ENCODE assay signal across 7 cellular contexts in the genomic region with DNA sequence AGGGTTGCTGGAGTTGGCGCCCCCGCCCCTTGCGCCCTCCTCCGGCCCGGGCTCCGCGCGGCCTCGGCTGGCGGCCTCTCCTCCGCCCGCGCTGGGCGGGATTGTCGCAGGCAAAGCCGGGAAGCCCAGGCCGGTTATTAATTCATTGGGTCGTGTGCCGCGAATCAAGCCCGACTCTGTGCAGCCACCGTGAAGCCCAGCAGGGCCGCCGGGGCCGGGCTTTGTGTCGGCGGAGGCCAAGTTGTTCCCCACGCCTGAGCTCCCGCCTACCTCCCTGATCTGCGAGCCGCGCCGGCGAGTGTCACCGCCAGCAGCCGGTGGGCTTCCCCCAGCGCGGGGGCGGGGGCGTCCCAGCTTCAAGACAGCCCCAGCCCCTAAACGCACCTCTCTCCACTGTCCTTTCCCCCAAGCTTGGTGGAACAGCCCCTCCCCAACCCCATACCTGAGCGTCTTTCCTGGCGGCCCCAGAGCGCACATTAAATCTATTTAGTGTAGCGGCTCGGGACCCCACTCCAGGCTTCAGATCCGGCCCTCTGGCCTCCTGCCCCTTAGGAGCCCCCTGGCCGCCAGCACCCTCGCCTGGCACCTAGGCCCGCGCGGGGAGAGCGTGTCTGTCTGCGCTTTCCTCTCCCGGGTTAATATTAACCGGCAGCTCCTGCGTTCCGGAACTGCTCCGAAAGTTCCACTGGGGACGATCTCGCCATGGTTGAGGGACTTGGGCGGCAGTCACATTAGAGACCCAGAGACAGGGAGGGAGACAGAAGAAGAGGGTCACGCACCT. TPM values are rescaled to one million over a fixed set of nuclear protein-coding genes. Genes with fewer than 3 reads are reported as not detected.
DNase-seq lines count a peak whose midpoint lies in the region; ATAC-seq and TF ChIP-seq lines count a peak whose summit lies in the region.

No MANE protein-coding gene starts in this region.

- peaks cover 58% of the 10 kb centered on the region for H3K4me1 ChIP-seq in HUES6 (ENCODE audit: control insufficient read depth, insufficient read depth, low read length)

- H3K4me1 Mint-ChIP-seq in progenitor cell of endocrine pancreas (ENCODE audit: low read depth), result peaks cover 47% of the 10 kb centered on the region

- H3K9me3 Mint-ChIP-seq in progenitor cell of endocrine pancreas (ENCODE audit: low read depth), result no peaks in the 10 kb centered on the region

- no peak overlapping the region for H3K27ac ChIP-seq in HUES6 (ENCODE audit: low read depth, low read length)

- DNase-seq in fibroblast of pulmonary artery (ENCODE audit: low read depth) (no peak), progenitor cell of endocrine pancreas (ENCODE audit: low spot score, unreplicated experiment) (no peak), A172 (ENCODE audit: low spot score) (no peak)

- peaks cover 30% of the 10 kb centered on the region for H3K27me3 Mint-ChIP-seq in progenitor cell of endocrine pancreas

- H3K36me3 Mint-ChIP-seq in progenitor cell of endocrine pancreas (ENCODE audit: insufficient read depth), result no peaks in the 10 kb centered on the region

- H3K36me3 ChIP-seq in HUES6 (ENCODE audit: control insufficient read depth, insufficient read depth, low read length), result no peaks in the 10 kb centered on the region

- ATAC-seq in GM18907 (IDR thresholded peaks at IDR 0.05; ENCODE audit: unreplicated experiment) (peak; percentile 50), HG03025 (IDR thresholded peaks at IDR 0.05; ENCODE audit: low FRiP score, unreplicated experiment) (no peak), GM18867 (IDR thresholded peaks at IDR 0.05; ENCODE audit: unreplicated experiment) (no peak)

- H3K9me3 ChIP-seq in HUES6 (ENCODE audit: control insufficient read depth, insufficient read depth, low read depth, low read length), result no peaks in the 10 kb centered on the region

- H3K27me3 ChIP-seq in HUES6 (ENCODE audit: control insufficient read depth, insufficient read depth, low read length), result peaks cover 99% of the 10 kb centered on the region

- H3K27ac Mint-ChIP-seq in progenitor cell of endocrine pancreas, result peak overlapping the region; percentile 94

- H3K4me3 ChIP-seq in HUES6 (ENCODE audit: low read depth, low read length) (peak overlapping the region; percentile 56), fibroblast of pulmonary artery (replicated peaks; ENCODE audit: low read depth, low read length) (peak overlapping the region; percentile 3)

- H3K9ac ChIP-seq in HUES6 (ENCODE audit: low read length), result no peak overlapping the region

- TF ChIP-seq CTCF in fibroblast of pulmonary artery (IDR thresholded peaks at IDR 0.05; ENCODE audit: low read length, missing control alignments) (no peak), progenitor cell of endocrine pancreas (IDR thresholded peaks at IDR 0.05; ENCODE audit: unreplicated experiment) (no peak)

- peak overlapping the region; percentile 78 for H3K4me3 Mint-ChIP-seq in progenitor cell of endocrine pancreas (ENCODE audit: low read depth)

RNA-seq across cellular contexts. Expression of a gene that starts 3.5 kb away (rescaled TPM):
- total RNA-seq in progenitor cell of endocrine pancreas, result 35.8 and 47.1 TPM in 2 replicates
- 0.03 and 0.12 TPM in 2 replicates for total RNA-seq in A172 (2014; rRNA removed; shearing (Covaris generic))

Comparison
In these comparisons a context has a peak if more than half of its experiments do, and no peak if none do; other contexts are left out.
1. RNA of a gene that starts 3.5 kb away (total RNA-seq): 35.8 to 47.1 TPM in progenitor cell of endocrine pancreas; 0.03 to 0.12 TPM in A172; every median in the first group is over 10 times any median in the second.